ENCODE assay signal across 25 cellular contexts in the genomic region with DNA sequence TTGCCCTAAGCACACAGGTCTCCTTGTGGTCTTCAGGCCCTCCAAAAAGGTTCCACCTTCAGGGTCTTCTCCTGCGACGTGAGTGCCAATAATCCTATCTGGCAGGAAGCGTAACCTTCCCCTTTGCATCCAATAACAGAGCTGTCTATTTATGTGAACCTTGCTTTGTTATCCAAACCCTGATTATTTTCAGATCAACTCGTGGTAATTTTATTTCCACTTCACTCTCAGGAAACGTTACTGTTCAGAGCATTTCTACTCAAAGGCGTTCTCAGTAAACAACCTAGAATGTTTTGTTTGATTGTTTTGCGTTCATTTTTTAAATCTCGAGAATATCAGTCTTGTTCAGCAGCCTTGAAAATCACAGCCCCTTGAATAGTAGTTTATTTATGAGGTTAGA.
A peak's percentile ranks its signal among the peaks of the same experiment; 100 is the strongest.
DNase-seq lines count a peak whose midpoint lies in the region; ATAC-seq, FAIRE-seq and TF ChIP-seq lines count a peak whose summit lies in the region.
"Had no signal": no experiment of that assay in that cellular context is flagged by ENCODE, and none has a peak within 500 bp of the region (broad histone marks: within the 10 kb centered on the region; RNA-seq: fewer than 3 reads in every experiment).

No MANE protein-coding gene starts in this region.

- H3K9me3 ChIP-seq in Panc1 (ENCODE audit: control insufficient read depth, insufficient read depth, low read depth, low read length) (no peaks in the 10 kb centered on the region), MG63 (0 out of 2 replicates have a peak, but pooled peaks cover 3% of the 10 kb centered on the region)
- H3K9me3 ChIP-seq: BE2C, BLaER1, Caco-2 had no signal

- intact Hi-C loops in Panc1 (cut with micrococcal nuclease; ENCODE audit: unreplicated experiment) = no loop called here

- peak; percentile 36 for FAIRE-seq in bronchial epithelial cell (lab: Jason Lieb, UNC)
- FAIRE-seq: A204.1, D721Med, G401.6, GM12891, GM19239 had no signal

- TF ChIP-seq CTCF in Panc1 (IDR thresholded peaks at IDR 0.05) = no peak
- TF ChIP-seq CTCF in bronchial epithelial cell (IDR thresholded peaks at IDR 0.05; ENCODE audit: insufficient read depth, low read length, severe bottlenecking) = no peak

- H3K9me3 Mint-ChIP-seq in stimulated activated memory B cell treated with anti-CD40 and anti-IgM and Interleukin-4, amounts not matched to agents 10 μg/mL and 1 μg/mL and 100 μg/mL, for 72 hours = peaks cover 6% of the 10 kb centered on the region
- H3K9me3 Mint-ChIP-seq: CD4-positive, CD25-positive, alpha-beta regulatory T cell; CD8-positive, alpha-beta memory T cell had no signal

- CTCF ChIA-PET in Panc1 (lab: Charles Lee) = no interaction called here

- ATAC-seq in Panc1 = no peak
- ATAC-seq in stimulated activated memory B cell treated with anti-CD40 and anti-IgM and Interleukin-4, amounts not matched to agents 10 μg/mL and 1 μg/mL and 100 μg/mL, for 72 hours = no peak

- H3K4me3 Mint-ChIP-seq in stimulated activated memory B cell treated with anti-CD40 and anti-IgM and Interleukin-4, amounts not matched to agents 10 μg/mL and 1 μg/mL and 100 μg/mL, for 72 hours = no peak overlapping the region
- H3K4me3 Mint-ChIP-seq: CD14-positive monocyte; CD4-positive, alpha-beta memory T cell; CD4-positive, CD25-positive, alpha-beta regulatory T cell; CD8-positive, alpha-beta memory T cell had no signal

- 0 out of 2 replicates have a peak overlapping the region, but pooled peaks have one; percentile 48 for H3K27ac ChIP-seq in Panc1 (ENCODE audit: low read length)
- H3K27ac ChIP-seq: BLaER1 had no signal

- in situ Hi-C loops in Panc1 (cut with HindIII; ENCODE audit: low pct_unique_long_range_greater_than_20kb, low sequenced_read_pairs) = no loop called here

- no TSS peak for BruUV-seq in Panc1 (replicated peaks; lab: Mats Ljungman, UMichigan)

- DNase-seq in Panc1 (ENCODE audit: low read depth, low spot score) (no peak), bronchial epithelial cell (ENCODE audit: low read depth) (no peak), SW 1271 (lab: John Stamatoyannopoulos, UW) (no peak), kidney tubule cell (ENCODE audit: low spot score) (no peak), MG63 (no peak)
- no peak for DNase-seq in activated CD4-positive, alpha-beta T cell treated with anti-CD3 and anti-CD28 coated beads for 4 hours
- DNase-seq: 8988T; ACHN; BE2C; C1 segment of cervical spinal cord; Caco-2; Calu3; CD4-positive, alpha-beta memory T cell; CD4-positive, CD25-positive, alpha-beta regulatory T cell; CD8-positive, alpha-beta memory T cell; DMS79 treated with DMSO at 0.1 percent for 48 hours; GF-D8 had no signal

- POLR2A ChIA-PET in Panc1 (lab: Charles Lee) = no interaction called here

- H3K4me3 ChIP-seq in Panc1 (ENCODE audit: low read depth in 2 of 2, low read length in 2 of 2) = no peak overlapping the region
- H3K4me3 ChIP-seq in bronchial epithelial cell (ENCODE audit: low read depth, low read length) = no peak overlapping the region
- no peak overlapping the region for H3K4me3 ChIP-seq in MG63
- H3K4me3 ChIP-seq: BLaER1 had no signal

- peaks cover 38% of the 10 kb centered on the region for H3K4me1 Mint-ChIP-seq in stimulated activated memory B cell treated with anti-CD40 and anti-IgM and Interleukin-4, amounts not matched to agents 10 μg/mL and 1 μg/mL and 100 μg/mL, for 72 hours
- H3K4me1 Mint-ChIP-seq: CD14-positive monocyte had no signal

- H3K36me3 ChIP-seq in Panc1 (ENCODE audit: control insufficient read depth, insufficient read depth, low read length) = no peaks in the 10 kb centered on the region
- H3K36me3 ChIP-seq in bronchial epithelial cell (ENCODE audit: control insufficient read depth, insufficient read depth, low read length) = no peaks in the 10 kb centered on the region
- no peaks in the 10 kb centered on the region for H3K36me3 ChIP-seq in MG63
- H3K36me3 ChIP-seq: BE2C, BLaER1 had no signal

- H3K27ac Mint-ChIP-seq in stimulated activated memory B cell treated with anti-CD40 and anti-IgM and Interleukin-4, amounts not matched to agents 10 μg/mL and 1 μg/mL and 100 μg/mL, for 72 hours = peak overlapping the region; percentile 45

- no peaks in the 10 kb centered on the region for H3K27me3 Mint-ChIP-seq in stimulated activated memory B cell treated with anti-CD40 and anti-IgM and Interleukin-4, amounts not matched to agents 10 μg/mL and 1 μg/mL and 100 μg/mL, for 72 hours
- H3K27me3 Mint-ChIP-seq: CD4-positive, alpha-beta memory T cell; CD4-positive, CD25-positive, alpha-beta regulatory T cell; CD8-positive, alpha-beta memory T cell had no signal

- peaks cover 2% of the 10 kb centered on the region; the same call in 1 of the 2 replicates for H3K4me1 ChIP-seq in Panc1 (ENCODE audit: control insufficient read depth, insufficient read depth, low read length)
- H3K4me1 ChIP-seq: BE2C, BLaER1, Caco-2 had no signal

- H3K36me3 Mint-ChIP-seq in stimulated activated memory B cell treated with anti-CD40 and anti-IgM and Interleukin-4, amounts not matched to agents 10 μg/mL and 1 μg/mL and 100 μg/mL, for 72 hours = no peaks in the 10 kb centered on the region
- H3K36me3 Mint-ChIP-seq: CD14-positive monocyte; CD8-positive, alpha-beta memory T cell had no signal

- H3K27me3 ChIP-seq in Panc1 (ENCODE audit: control insufficient read depth, insufficient read depth, low read length) = no peaks in the 10 kb centered on the region
- no peaks in the 10 kb centered on the region for H3K27me3 ChIP-seq in bronchial epithelial cell (ENCODE audit: control insufficient read depth, insufficient read depth, low read length)
- no peaks in the 10 kb centered on the region for H3K27me3 ChIP-seq in MG63
- H3K27me3 ChIP-seq: BE2C, BLaER1 had no signal
